In genomic region chr6:75428204-75428603, GRCh38 we compare ENCODE assay signal across 1 cellular context.
TF ChIP-seq lines count a peak whose summit lies in the region.

No MANE protein-coding gene starts in this region.

TF ChIP-seq in A549, 52 proteins besides CTCF, POLR2A, EP300 and RAD21 (continued from another document):
- TF ChIP-seq MAX (IDR thresholded peaks at IDR 0.05) (no peak), GATA3 (IDR thresholded peaks at IDR 0.05; ENCODE audit: borderline replicate concordance) (no peak), PBX3 (IDR thresholded peaks at IDR 0.05) (no peak), PHF8 (IDR thresholded peaks at IDR 0.05; ENCODE audit: borderline replicate concordance, low read depth) (no peak), HOXA7 (CRISPR knock-in tag; IDR thresholded peaks at IDR 0.05) (no peak), E2F6 (IDR thresholded peaks at IDR 0.05; ENCODE audit: borderline replicate concordance, low read depth) (no peak), EHMT2 (IDR thresholded peaks at IDR 0.05; ENCODE audit: low read depth) (no peak), HOXB13 (CRISPR knock-in tag; IDR thresholded peaks at IDR 0.05; ENCODE audit: low read depth) (no peak), TP53 (CRISPR knock-in tag; IDR thresholded peaks at IDR 0.05) (no peak), HOXB5 (CRISPR knock-in tag; IDR thresholded peaks at IDR 0.05) (no peak), SREBF2 (IDR thresholded peaks at IDR 0.05) (no peak), ELK1 (IDR thresholded peaks at IDR 0.05; ENCODE audit: low read depth, low read length) (no peak), ZNF302 (CRISPR knock-in tag; IDR thresholded peaks at IDR 0.05) (no peak), RNF2 (IDR thresholded peaks at IDR 0.05; ENCODE audit: borderline replicate concordance, low read depth) (no peak)
